8 cellular contexts compared by ENCODE assay signal in the genomic region with DNA sequence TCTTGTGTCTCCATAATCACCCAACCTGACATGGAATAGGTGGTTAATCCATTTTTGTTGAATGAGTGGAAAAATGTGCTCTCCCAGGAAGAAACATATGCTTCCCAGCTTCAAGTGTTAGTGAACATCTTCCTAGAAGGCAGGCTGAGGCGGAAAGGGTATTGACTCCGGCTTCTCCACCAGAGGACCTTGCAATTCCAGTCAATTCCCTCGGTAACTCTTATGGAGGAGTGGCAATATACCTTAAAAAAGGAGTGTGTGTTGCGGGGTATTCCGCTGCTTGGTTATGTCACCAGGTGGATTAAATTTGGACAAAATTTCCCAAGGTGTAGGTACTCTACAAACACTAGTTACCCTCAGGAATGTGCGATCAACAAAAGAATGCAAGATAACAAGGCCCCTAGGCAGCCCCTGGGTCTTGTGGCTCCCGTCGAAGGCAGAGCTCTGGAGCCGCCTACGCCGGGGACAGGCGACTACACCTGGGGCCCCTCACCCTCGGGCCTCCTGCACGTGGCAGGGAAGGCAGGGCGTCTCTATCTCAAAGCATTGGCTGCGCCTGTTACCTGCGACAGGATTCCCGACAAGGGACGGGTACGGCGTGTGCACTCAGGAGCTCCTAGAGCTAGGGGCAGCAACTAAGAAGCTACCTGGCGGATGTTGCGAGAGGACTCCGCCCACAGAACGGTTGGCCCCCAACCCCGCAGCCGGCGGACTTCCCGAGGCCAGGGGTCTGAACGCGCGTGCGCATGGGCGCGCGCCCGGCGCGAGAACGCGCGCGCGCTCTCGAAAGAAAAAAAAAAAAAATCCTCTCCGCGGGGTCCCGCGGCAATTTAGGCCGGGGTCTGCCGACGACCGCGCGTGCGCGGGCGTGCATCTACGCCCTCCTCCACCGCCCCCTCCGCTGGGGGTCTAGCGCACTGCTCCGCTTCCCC. TPM values are rescaled to one million over a fixed set of nuclear protein-coding genes. Genes with fewer than 3 reads are reported as not detected.
A peak's percentile ranks its signal among the peaks of the same experiment; 100 is the strongest.
DNase-seq lines count a peak whose midpoint lies in the region; ATAC-seq and TF ChIP-seq lines count a peak whose summit lies in the region.

Gene WDR87 (minus strand): TSS at position 659 of the 932 bp plus-strand sequence. CDS start 8,355 bp downstream, outside the sequence.

- H3K4me1 ChIP-seq in MM.1S (ENCODE audit: low read length) = peaks cover 7% of the 10 kb centered on the region

- H3K9me2 ChIP-seq in MM.1S (replicated peaks; ENCODE audit: insufficient read depth, low read length) = no peaks in the 10 kb centered on the region

- H3K9ac ChIP-seq in MM.1S (ENCODE audit: low read length) = peak within 1 kb of the TSS; percentile 68

- TF ChIP-seq CTCF in C4-2B (conservative IDR thresholded peaks at IDR 0.05) = no peak
- no peak for TF ChIP-seq CTCF in MM.1S (IDR thresholded peaks at IDR 0.05; ENCODE audit: low read length)
- TF ChIP-seq CTCF in kidney epithelial cell (IDR thresholded peaks at IDR 0.05; ENCODE audit: insufficient read depth, low read length, poor library complexity, severe bottlenecking) = no peak

- peak within 1 kb of the TSS; percentile 92 for H3K4me3 ChIP-seq in MM.1S (ENCODE audit: low read length)
- H3K4me3 ChIP-seq in kidney epithelial cell (ENCODE audit: low read depth, low read length) = peak within 1 kb of the TSS; percentile 70

- H3F3A ChIP-seq in MM.1S (ENCODE audit: insufficient read depth, low read length) = peaks cover 5% of the 10 kb centered on the region; the same call in 1 of the 2 replicates

- in situ Hi-C loops in T47D (cut with HindIII; ENCODE audit: low pct_unique_long_range_greater_than_20kb, low sequenced_read_pairs) = no loop called here

- no peaks in the 10 kb centered on the region for H3K9me3 ChIP-seq in MM.1S (replicated peaks; ENCODE audit: insufficient read depth, low read length)

- peak within 1 kb of the TSS; percentile 82 for H3K4me2 ChIP-seq in MM.1S (ENCODE audit: low read depth, low read length)

- no peaks in the 10 kb centered on the region for H4K20me1 ChIP-seq in MM.1S (ENCODE audit: insufficient read depth, low read length)

- peaks cover 32% of the 10 kb centered on the region for H3K79me2 ChIP-seq in MM.1S (ENCODE audit: low read length)

- peak within 1 kb of the TSS; percentile 100 for H2AFZ ChIP-seq in MM.1S (ENCODE audit: low read length)

- H3K36me3 ChIP-seq in MM.1S (replicated peaks; ENCODE audit: insufficient read depth, low read length) = no peaks in the 10 kb centered on the region
- no peaks in the 10 kb centered on the region for H3K36me3 ChIP-seq in kidney epithelial cell (ENCODE audit: control insufficient read depth, insufficient read depth, low read length)

- DNase-seq in MM.1S = peak; percentile 44
- peak; percentile 21 for DNase-seq in T-helper 9 cell
- DNase-seq in T47D (ENCODE audit: low read depth in 1 of 2, low spot score in 1 of 2) = peak; percentile 29 to 78
- DNase-seq in kidney epithelial cell (ENCODE audit: low read depth) = no peak
- DNase-seq in stimulated activated CD4-positive, alpha-beta T cell treated with anti-CD3 and anti-CD28 coated beads, Interleukin-2, amount 100 ng/mL, for 4 hours (ENCODE audit: low read depth) = peak; percentile 4
- DNase-seq in AG08395 (ENCODE audit: low spot score) = no peak

- H3K27ac ChIP-seq in C4-2B (peak within 1 kb of the TSS; percentile 82), MM.1S (ENCODE audit: low read length) (peak within 1 kb of the TSS; percentile 19; the same call in 1 of the 2 replicates)

- ATAC-seq in GM21381 (IDR thresholded peaks at IDR 0.05; ENCODE audit: unreplicated experiment) = peak; percentile 15

- no peaks in the 10 kb centered on the region for H3K27me3 ChIP-seq in MM.1S (replicated peaks; ENCODE audit: insufficient read depth, low read length)
- H3K27me3 ChIP-seq in kidney epithelial cell (ENCODE audit: control insufficient read depth, insufficient read depth, low read length) = no peaks in the 10 kb centered on the region

RNA-seq across cellular contexts. Expression of gene WDR87, which starts in this region (rescaled TPM):
- total RNA-seq in kidney epithelial cell = under 0.01 TPM in 1 of 2 replicates, not detected in the other

Comparison
In these comparisons a context has a peak if more than half of its experiments do, and no peak if none do; other contexts are left out.
1. DNase-seq: peak in MM.1S (single experiment), T-helper 9 cell (single experiment), T47D (2 of 2) and stimulated activated CD4-positive, alpha-beta T cell treated with anti-CD3 and anti-CD28 coated beads, Interleukin-2, amount 100 ng/mL, for 4 hours (single experiment); none in kidney epithelial cell (single experiment) and AG08395 (single experiment).